ENCODE assay signal across 12 cellular contexts in genomic region chr13:40129467-40129866, GRCh38.
DNase-seq lines count a peak whose midpoint lies in the region; ATAC-seq and TF ChIP-seq lines count a peak whose summit lies in the region.
"Had no signal": no experiment of that assay in that cellular context is flagged by ENCODE, and none has a peak within 500 bp of the region (broad histone marks: within the 10 kb centered on the region; RNA-seq: fewer than 3 reads in every experiment).

No MANE protein-coding gene starts in this region.

- peaks cover 0 to 2% (median 1%) of the 10 kb centered on the region in 7 donors for H3K9me3 Mint-ChIP-seq in CD4-positive, CD25-positive, alpha-beta regulatory T cell
- H3K9me3 Mint-ChIP-seq in activated T-helper 17 cell treated with anti-CD3 and anti-CD28 coated beads, Interleukin-2, amount 50 U/mL, for 72 hours = no peaks in the 10 kb centered on the region

- H3K4me1 Mint-ChIP-seq in CD4-positive, CD25-positive, alpha-beta regulatory T cell = peaks cover 16 to 48% (median 29%) of the 10 kb centered on the region in 4 donors
- H3K4me1 Mint-ChIP-seq in activated T-helper 17 cell treated with anti-CD3 and anti-CD28 coated beads, Interleukin-2, amount 50 U/mL, for 72 hours = peaks cover 42% of the 10 kb centered on the region

- TF ChIP-seq CTCF in BE2C (IDR thresholded peaks at IDR 0.05; ENCODE audit: low read depth, low read length) = no peak

- no peak overlapping the region for H3K27ac ChIP-seq in CD4-positive, CD25-positive, alpha-beta regulatory T cell (ENCODE audit: insufficient read depth, low read length, poor library complexity, severe bottlenecking)
- H3K27ac ChIP-seq: A549, GM23248 had no signal

- no peaks in the 10 kb centered on the region for H3K36me3 ChIP-seq in BE2C
- H3K36me3 ChIP-seq in CD4-positive, CD25-positive, alpha-beta regulatory T cell (ENCODE audit: control insufficient read depth, insufficient read depth, low read length) = no peaks in the 10 kb centered on the region

- H3K9me3 ChIP-seq in BE2C = no peaks in the 10 kb centered on the region
- peaks cover 0 to 2% of the 10 kb centered on the region in 2 experiments for H3K9me3 ChIP-seq in CD4-positive, CD25-positive, alpha-beta regulatory T cell (ENCODE audit: control insufficient read depth in 2 of 2, low read length in 2 of 2)

- H3K4me3 ChIP-seq in BE2C (ENCODE audit: low read depth, low read length) = no peak overlapping the region
- no peak overlapping the region for H3K4me3 ChIP-seq in CD4-positive, CD25-positive, alpha-beta regulatory T cell (ENCODE audit: low read depth, low read length)
- H3K4me3 ChIP-seq: A549, GM23248 had no signal

- peak overlapping the region in 2 of 3 donors; percentile 16 to 23 for H3K27ac Mint-ChIP-seq in CD4-positive, CD25-positive, alpha-beta regulatory T cell
- peak overlapping the region; percentile 79 for H3K27ac Mint-ChIP-seq in activated T-helper 17 cell treated with anti-CD3 and anti-CD28 coated beads, Interleukin-2, amount 50 U/mL, for 72 hours

- H3K4me3 Mint-ChIP-seq in CD4-positive, CD25-positive, alpha-beta regulatory T cell = no peak overlapping the region
- peak overlapping the region; percentile 40 for H3K4me3 Mint-ChIP-seq in activated T-helper 17 cell treated with anti-CD3 and anti-CD28 coated beads, Interleukin-2, amount 50 U/mL, for 72 hours

- ATAC-seq in CD4-positive, CD25-positive, alpha-beta regulatory T cell (ENCODE audit: low read depth in 2 of 2) = no peak
- peak; percentile 15 for ATAC-seq in activated T-helper 17 cell treated with anti-CD3 and anti-CD28 coated beads, Interleukin-2, amount 50 U/mL, for 72 hours (replicated peaks)
- ATAC-seq in HG03457 (IDR thresholded peaks at IDR 0.05; ENCODE audit: unreplicated experiment) = no peak
- ATAC-seq: A549 had no signal

- H3K27me3 Mint-ChIP-seq in CD4-positive, CD25-positive, alpha-beta regulatory T cell = no peaks in the 10 kb centered on the region
- no peaks in the 10 kb centered on the region for H3K27me3 Mint-ChIP-seq in activated T-helper 17 cell treated with anti-CD3 and anti-CD28 coated beads, Interleukin-2, amount 50 U/mL, for 72 hours

- H3K4me1 ChIP-seq in BE2C = no peaks in the 10 kb centered on the region
- peaks cover 24% of the 10 kb centered on the region for H3K4me1 ChIP-seq in CD4-positive, CD25-positive, alpha-beta regulatory T cell (ENCODE audit: control insufficient read depth, insufficient read depth, low read length, poor library complexity, severe bottlenecking)
- H3K4me1 ChIP-seq: A549 had no signal

- DNase-seq in BE2C = peak; percentile 17
- no peak for DNase-seq in CD4-positive, CD25-positive, alpha-beta regulatory T cell
- DNase-seq in NAMALWA (ENCODE audit: low spot score) = peak; percentile 48
- DNase-seq in NCI-H146 treated with DMSO at 0.1 percent for 48 hours (lab: John Stamatoyannopoulos, UW; ENCODE audit: unreplicated experiment) = no peak
- no peak for DNase-seq in stimulated activated CD4-positive, alpha-beta T cell treated with anti-CD3 and anti-CD28 coated beads, Interleukin-15, amount 100 ng/mL, for 24 hours
- DNase-seq: DMS 273 treated with DMSO at 0.1 percent for 48 hours, EL, GM23248, H7 had no signal

- no peaks in the 10 kb centered on the region for H3K27me3 ChIP-seq in BE2C
- H3K27me3 ChIP-seq in CD4-positive, CD25-positive, alpha-beta regulatory T cell (ENCODE audit: control insufficient read depth, insufficient read depth, low read length) = no peaks in the 10 kb centered on the region

- H3K36me3 Mint-ChIP-seq in CD4-positive, CD25-positive, alpha-beta regulatory T cell = no peaks in the 10 kb centered on the region
- no peaks in the 10 kb centered on the region for H3K36me3 Mint-ChIP-seq in activated T-helper 17 cell treated with anti-CD3 and anti-CD28 coated beads, Interleukin-2, amount 50 U/mL, for 72 hours (ENCODE audit: low read depth)

Comparison
In these comparisons a context has a peak if more than half of its experiments do, and no peak if none do; other contexts are left out.
1. DNase-seq: peak in BE2C (single experiment) and NAMALWA (single experiment); none in CD4-positive, CD25-positive, alpha-beta regulatory T cell (0 of 3), NCI-H146 treated with DMSO at 0.1 percent for 48 hours (single experiment) and stimulated activated CD4-positive, alpha-beta T cell treated with anti-CD3 and anti-CD28 coated beads, Interleukin-15, amount 100 ng/mL, for 24 hours (single experiment).